In the genomic region with DNA sequence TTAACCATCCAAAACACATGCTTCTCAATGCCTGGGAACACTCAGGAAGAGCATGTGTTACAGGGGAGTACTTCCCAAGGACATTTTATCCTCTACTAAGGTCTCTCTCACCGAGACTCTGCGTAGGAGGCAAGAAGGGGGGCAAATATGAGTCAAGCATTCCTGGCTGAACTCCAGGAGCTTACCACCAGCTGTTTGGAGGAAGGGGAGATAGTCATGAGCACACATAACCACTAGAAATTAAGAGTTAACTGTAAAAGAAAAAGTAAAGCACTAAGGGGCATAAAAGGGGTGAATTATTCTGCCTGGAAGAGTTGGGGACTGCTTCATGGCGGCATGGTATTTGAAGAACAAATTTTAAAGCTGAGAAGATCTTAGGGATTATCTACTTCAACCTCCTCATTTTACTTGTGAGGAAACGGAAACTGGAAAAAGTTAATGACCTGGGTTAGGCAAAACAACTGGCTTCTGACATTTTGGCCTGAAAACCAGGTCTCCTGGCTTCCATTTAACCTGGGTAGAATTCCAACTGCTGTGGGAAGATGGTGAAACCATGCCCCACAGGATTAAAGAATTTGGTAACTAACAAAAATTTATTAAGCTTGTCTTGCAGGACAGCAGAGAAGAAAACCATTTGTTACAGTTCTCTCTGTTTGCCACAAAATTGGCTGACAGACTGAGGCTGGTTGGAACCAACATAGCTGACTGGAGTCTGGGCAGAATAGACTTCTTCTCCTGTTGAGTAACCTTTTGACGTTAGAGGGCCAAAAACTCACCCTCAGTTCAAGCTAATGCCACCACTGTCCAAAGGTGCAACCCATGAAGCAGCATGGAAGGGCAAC, we compare ENCODE assay signal across 8 cellular contexts.
DNase-seq lines count a peak whose midpoint lies in the region; ATAC-seq and TF ChIP-seq lines count a peak whose summit lies in the region.

No MANE protein-coding gene starts in this region.

- POLR2A ChIA-PET in WTC11 (lab: Charles Lee), result no interaction called here

- no peak overlapping the region for H3K27ac Mint-ChIP-seq in WTC11
- no peak overlapping the region for H3K27ac Mint-ChIP-seq in natural killer cell

- no peak overlapping the region for H3K4me3 Mint-ChIP-seq in WTC11
- H3K4me3 Mint-ChIP-seq in natural killer cell, result no peak overlapping the region

- TF ChIP-seq CTCF in choroid plexus epithelial cell (conservative IDR thresholded peaks at IDR 0.05; ENCODE audit: low read depth, low read length) (no peak), WTC11 (IDR thresholded peaks at IDR 0.05) (no peak), natural killer cell (IDR thresholded peaks at IDR 0.05) (no peak)

- H3K4me1 Mint-ChIP-seq in WTC11 (peaks cover 2% of the 10 kb centered on the region), natural killer cell (peaks cover 6 to 7% of the 10 kb centered on the region in 2 donors)

- CTCF ChIA-PET in WTC11 (lab: Charles Lee), result interaction anchor here (2.2 kb wide), 1 partner anchor 11 kb away, joined by 11 read pairs; no protein-coding TSS in a partner anchor

- no peak overlapping the region for H3K4me3 ChIP-seq in choroid plexus epithelial cell (ENCODE audit: low read depth, low read length)

- peaks cover 17% of the 10 kb centered on the region for H3K36me3 Mint-ChIP-seq in WTC11
- no peaks in the 10 kb centered on the region for H3K36me3 Mint-ChIP-seq in natural killer cell

- no peaks in the 10 kb centered on the region; the same call in 1 of the 2 replicates for H3K9me3 Mint-ChIP-seq in WTC11
- no peaks in the 10 kb centered on the region for H3K9me3 Mint-ChIP-seq in natural killer cell

- no peaks in the 10 kb centered on the region for H3K27me3 Mint-ChIP-seq in WTC11 (ENCODE audit: low read depth)
- no peaks in the 10 kb centered on the region for H3K27me3 Mint-ChIP-seq in natural killer cell (ENCODE audit: low read depth in 2 of 2)

- no peak for ATAC-seq in HG03039 (IDR thresholded peaks at IDR 0.05; ENCODE audit: unreplicated experiment)
- ATAC-seq in WTC11, result no peak
- ATAC-seq in GM21717 (IDR thresholded peaks at IDR 0.05; ENCODE audit: unreplicated experiment), result no peak
- ATAC-seq in natural killer cell, result no peak

- DNase-seq in AG08396 (ENCODE audit: low spot score), result peak; percentile 61
- DNase-seq in NCI-H1694 treated with DMSO at 0.1 percent for 48 hours (lab: John Stamatoyannopoulos, UW), result peak; percentile 56
- peak; percentile 97 for DNase-seq in choroid plexus epithelial cell (ENCODE audit: low read depth)
- DNase-seq in lung microvascular endothelial cell (ENCODE audit: low read depth in 2 of 2), result peak; percentile 80 to 96
- no peak for DNase-seq in WTC11 (ENCODE audit: low spot score)
- DNase-seq in natural killer cell, result no peak

- intact Hi-C loops in natural killer cell (cut with micrococcal nuclease), result no loop called here

TF ChIP-seq in WTC11, 78 proteins besides CTCF, POLR2A, EP300 and RAD21 (continues in another document):
- no peak for TF ChIP-seq USF2 (CRISPR knock-in tag; IDR thresholded peaks at IDR 0.05)
- no peak for TF ChIP-seq ZNF138 (CRISPR knock-in tag; conservative IDR thresholded peaks at IDR 0.05)
- TF ChIP-seq, protein P1, sequence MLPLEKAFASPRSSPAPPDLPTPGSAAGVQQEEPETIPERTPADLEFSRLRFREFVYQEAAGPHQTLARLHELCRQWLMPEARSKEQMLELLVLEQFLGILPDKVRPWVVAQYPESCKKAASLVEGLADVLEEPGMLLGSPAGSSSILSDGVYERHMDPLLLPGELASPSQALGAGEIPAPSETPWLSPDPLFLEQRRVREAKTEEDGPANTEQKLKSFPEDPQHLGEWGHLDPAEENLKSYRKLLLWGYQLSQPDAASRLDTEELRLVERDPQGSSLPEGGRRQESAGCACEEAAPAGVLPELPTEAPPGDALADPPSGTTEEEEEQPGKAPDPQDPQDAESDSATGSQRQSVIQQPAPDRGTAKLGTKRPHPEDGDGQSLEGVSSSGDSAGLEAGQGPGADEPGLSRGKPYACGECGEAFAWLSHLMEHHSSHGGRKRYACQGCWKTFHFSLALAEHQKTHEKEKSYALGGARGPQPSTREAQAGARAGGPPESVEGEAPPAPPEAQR (CRISPR knock-in tag; IDR thresholded peaks at IDR 0.05), result no peak
- TF ChIP-seq CBFB (CRISPR knock-in tag; IDR thresholded peaks at IDR 0.05; ENCODE audit: low read depth), result no peak
- TF ChIP-seq, protein P2, sequence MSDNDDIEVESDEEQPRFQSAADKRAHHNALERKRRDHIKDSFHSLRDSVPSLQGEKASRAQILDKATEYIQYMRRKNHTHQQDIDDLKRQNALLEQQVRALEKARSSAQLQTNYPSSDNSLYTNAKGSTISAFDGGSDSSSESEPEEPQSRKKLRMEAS (CRISPR knock-in tag; IDR thresholded peaks at IDR 0.05), result no peak
- TF ChIP-seq, protein P3, sequence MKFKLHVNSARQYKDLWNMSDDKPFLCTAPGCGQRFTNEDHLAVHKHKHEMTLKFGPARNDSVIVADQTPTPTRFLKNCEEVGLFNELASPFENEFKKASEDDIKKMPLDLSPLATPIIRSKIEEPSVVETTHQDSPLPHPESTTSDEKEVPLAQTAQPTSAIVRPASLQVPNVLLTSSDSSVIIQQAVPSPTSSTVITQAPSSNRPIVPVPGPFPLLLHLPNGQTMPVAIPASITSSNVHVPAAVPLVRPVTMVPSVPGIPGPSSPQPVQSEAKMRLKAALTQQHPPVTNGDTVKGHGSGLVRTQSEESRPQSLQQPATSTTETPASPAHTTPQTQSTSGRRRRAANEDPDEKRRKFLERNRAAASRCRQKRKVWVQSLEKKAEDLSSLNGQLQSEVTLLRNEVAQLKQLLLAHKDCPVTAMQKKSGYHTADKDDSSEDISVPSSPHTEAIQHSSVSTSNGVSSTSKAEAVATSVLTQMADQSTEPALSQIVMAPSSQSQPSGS (CRISPR knock-in tag; IDR thresholded peaks at IDR 0.05; ENCODE audit: borderline replicate concordance, low read depth), result no peak
- no peak for TF ChIP-seq FOXP1 (CRISPR knock-in tag; IDR thresholded peaks at IDR 0.05; ENCODE audit: borderline replicate concordance)
- no peak for TF ChIP-seq HMGA2 (CRISPR knock-in tag; IDR thresholded peaks at IDR 0.05)
- no peak for TF ChIP-seq NFYB (CRISPR knock-in tag; conservative IDR thresholded peaks at IDR 0.05; ENCODE audit: low read depth)
- TF ChIP-seq ZNF416 (CRISPR knock-in tag; IDR thresholded peaks at IDR 0.05), result no peak
- no peak for TF ChIP-seq TCF7 (CRISPR knock-in tag; IDR thresholded peaks at IDR 0.05; ENCODE audit: low read depth)
- TF ChIP-seq ZNF423 (CRISPR knock-in tag; IDR thresholded peaks at IDR 0.05), result no peak
- TF ChIP-seq, protein P4, sequence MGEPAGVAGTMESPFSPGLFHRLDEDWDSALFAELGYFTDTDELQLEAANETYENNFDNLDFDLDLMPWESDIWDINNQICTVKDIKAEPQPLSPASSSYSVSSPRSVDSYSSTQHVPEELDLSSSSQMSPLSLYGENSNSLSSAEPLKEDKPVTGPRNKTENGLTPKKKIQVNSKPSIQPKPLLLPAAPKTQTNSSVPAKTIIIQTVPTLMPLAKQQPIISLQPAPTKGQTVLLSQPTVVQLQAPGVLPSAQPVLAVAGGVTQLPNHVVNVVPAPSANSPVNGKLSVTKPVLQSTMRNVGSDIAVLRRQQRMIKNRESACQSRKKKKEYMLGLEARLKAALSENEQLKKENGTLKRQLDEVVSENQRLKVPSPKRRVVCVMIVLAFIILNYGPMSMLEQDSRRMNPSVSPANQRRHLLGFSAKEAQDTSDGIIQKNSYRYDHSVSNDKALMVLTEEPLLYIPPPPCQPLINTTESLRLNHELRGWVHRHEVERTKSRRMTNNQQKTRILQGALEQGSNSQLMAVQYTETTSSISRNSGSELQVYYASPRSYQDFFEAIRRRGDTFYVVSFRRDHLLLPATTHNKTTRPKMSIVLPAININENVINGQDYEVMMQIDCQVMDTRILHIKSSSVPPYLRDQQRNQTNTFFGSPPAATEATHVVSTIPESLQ (CRISPR knock-in tag; IDR thresholded peaks at IDR 0.05), result no peak
- TF ChIP-seq ZNF396 (CRISPR knock-in tag; IDR thresholded peaks at IDR 0.05; ENCODE audit: borderline replicate concordance), result no peak
- no peak for TF ChIP-seq ERG (CRISPR knock-in tag; IDR thresholded peaks at IDR 0.05)
- TF ChIP-seq, protein P5, sequence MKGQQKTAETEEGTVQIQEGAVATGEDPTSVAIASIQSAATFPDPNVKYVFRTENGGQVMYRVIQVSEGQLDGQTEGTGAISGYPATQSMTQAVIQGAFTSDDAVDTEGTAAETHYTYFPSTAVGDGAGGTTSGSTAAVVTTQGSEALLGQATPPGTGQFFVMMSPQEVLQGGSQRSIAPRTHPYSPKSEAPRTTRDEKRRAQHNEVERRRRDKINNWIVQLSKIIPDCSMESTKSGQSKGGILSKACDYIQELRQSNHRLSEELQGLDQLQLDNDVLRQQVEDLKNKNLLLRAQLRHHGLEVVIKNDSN (CRISPR knock-in tag; IDR thresholded peaks at IDR 0.05), result no peak

Comparison
In these comparisons a context has a peak if more than half of its experiments do, and no peak if none do; other contexts are left out.
1. DNase-seq: peak in AG08396 (single experiment), NCI-H1694 treated with DMSO at 0.1 percent for 48 hours (single experiment), choroid plexus epithelial cell (single experiment) and lung microvascular endothelial cell (2 of 2); none in WTC11 (single experiment) and natural killer cell (single experiment).